Comparison of ENCODE assay signal across 8 cellular contexts in the genomic region with DNA sequence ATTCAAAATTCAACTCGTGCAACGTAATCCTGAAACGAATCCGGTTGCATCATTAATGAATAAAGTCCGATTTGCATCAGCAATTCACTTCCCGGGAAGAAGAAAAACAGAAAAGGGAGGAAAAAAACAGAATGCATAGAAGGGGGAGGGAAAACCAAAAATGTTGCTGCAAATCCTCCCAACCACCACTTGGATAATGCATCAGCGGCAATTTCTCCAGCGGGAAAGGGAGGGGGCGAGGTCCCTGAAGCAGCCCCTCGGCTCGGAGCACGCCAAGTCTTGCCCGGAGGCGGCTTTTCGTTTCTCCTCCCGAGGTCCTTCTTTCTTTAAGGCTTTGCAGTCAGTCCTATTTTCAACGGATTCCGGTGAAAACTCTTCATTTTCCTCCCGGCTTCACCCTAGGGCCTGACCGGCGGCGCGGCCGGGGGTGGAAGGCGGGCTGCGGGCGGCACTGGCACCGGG. TPM values are rescaled to one million over a fixed set of nuclear protein-coding genes. Genes with fewer than 3 reads are reported as not detected.
DNase-seq lines count a peak whose midpoint lies in the region; ATAC-seq and TF ChIP-seq lines count a peak whose summit lies in the region.

No MANE protein-coding gene starts in this region.

- H3K27ac ChIP-seq in adrenal gland (peak overlapping the region; percentile 35 to 98 (median 95)), ovary (peak overlapping the region; percentile 97 to 98)

- H3K4me1 ChIP-seq in adrenal gland (replicated peaks in 1 of 2) (peaks cover 6 to 13% of the 10 kb centered on the region in 2 donors), ovary (ENCODE audit: insufficient read depth) (no peaks in the 10 kb centered on the region)

- in situ Hi-C loops in GM13976 (cut with MboI; ENCODE audit: low sequenced_read_pairs, unreplicated experiment): no loop called here

- 0 to 1% (median 1%) methylated on average over 22 to 28 of the region's 28 CpGs for WGBS in adrenal gland, 4 donors
- 0 to 1% (median 0%) methylated on average over 28 of the region's 28 CpGs for WGBS in ovary, 3 donors

- intact Hi-C loops in adrenal gland (cut with DNase I): loop anchor here in 1 of 2 donors (10.0 kb wide), 1 partner anchor 117 kb away; no protein-coding TSS in a partner anchor
- intact Hi-C loops in left cardiac atrium (cut with DNase I): loop anchor here (2.0 to 10.0 kb wide), 4 partner anchors 75 to 119 kb away; no protein-coding TSS in a partner anchor
- intact Hi-C loops in ovary (cut with DNase I): loop anchor here in 1 of 4 donors (5.0 kb wide), 1 partner anchor 405 kb away; no protein-coding TSS in a partner anchor

- POLR2A ChIA-PET in AG04449 (lab: Yijun Ruan, JAX): no interaction called here

- H3K4me3 ChIP-seq in AG04449 (ENCODE audit: low read depth, low read length) (peak overlapping the region; percentile 76), adrenal gland (peak overlapping the region; percentile 21 to 96 (median 93)), ovary (peak overlapping the region; percentile 85)

- DNase-seq in AG04449 (ENCODE audit: low read depth, low spot score): no peak
- DNase-seq in GM13976 (ENCODE audit: low spot score): peak; percentile 49
- DNase-seq in NCI-H2227 treated with DMSO at 0.1 percent for 48 hours (lab: John Stamatoyannopoulos, UW): peak; percentile 81
- DNase-seq in adrenal gland: peak; percentile 41 to 72 (median 51)
- peak; percentile 45 for DNase-seq in left cardiac atrium
- DNase-seq in ovary: peak; percentile 38 to 61 (median 52)

- H3K9me3 ChIP-seq in adrenal gland (replicated peaks in 1 of 3): no peaks in the 10 kb centered on the region
- H3K9me3 ChIP-seq in ovary: no peaks in the 10 kb centered on the region

- ATAC-seq in left cardiac atrium (peak; percentile 20 to 31), GM19452 (IDR thresholded peaks at IDR 0.05; ENCODE audit: unreplicated experiment) (no peak), HG03378 (IDR thresholded peaks at IDR 0.05; ENCODE audit: unreplicated experiment) (no peak)

- no peak for TF ChIP-seq POLR2A in adrenal gland (IDR thresholded peaks at IDR 0.05)
- TF ChIP-seq POLR2A in ovary (IDR thresholded peaks at IDR 0.05): no peak

- H3K36me3 ChIP-seq in adrenal gland (replicated peaks in 1 of 2) (no peaks in the 10 kb centered on the region), ovary (no peaks in the 10 kb centered on the region)

- TF ChIP-seq CTCF in AG04449 (IDR thresholded peaks at IDR 0.05; ENCODE audit: insufficient read depth, low read length, missing control alignments) (peak; percentile 35), GM13976 (IDR thresholded peaks at IDR 0.05; ENCODE audit: borderline replicate concordance, control extremely low read depth, extremely low read depth, insufficient read depth, missing control alignments) (no peak), adrenal gland (IDR thresholded peaks at IDR 0.05) (peak; percentile 4 to 58 (median 31)), ovary (IDR thresholded peaks at IDR 0.05) (peak in 2 of 3 donors; percentile 21 to 22)

- CTCF ChIA-PET in AG04449 (lab: Yijun Ruan, JAX): no interaction called here

- TF ChIP-seq EP300 in ovary (IDR thresholded peaks at IDR 0.05): no peak

- H3K27me3 ChIP-seq in adrenal gland (no peaks in the 10 kb centered on the region), ovary (no peaks in the 10 kb centered on the region)

RNA-seq across cellular contexts. Expression of gene CDC42BPA, which starts 0.7 kb away (rescaled TPM):
- total RNA-seq in adrenal gland (10 to 100 TPM; 32.8 to 73.8 (median 42.6) TPM), left cardiac atrium (10 to 100 TPM; 35.3 to 41.0 TPM), ovary (10 to 100 TPM; 32.9 to 56.2 (median 40.8) TPM)
- polyA plus RNA-seq in adrenal gland (10 to 100 TPM in 2 of 3 donors, 1 to 10 TPM in 1; 7.4 to 21.7 (median 14.1) TPM), ovary (10 to 100 TPM; 11.1 to 20.2 TPM)

Comparison
In these comparisons a context has a peak if more than half of its experiments do, and no peak if none do; other contexts are left out.
1. ATAC-seq: peak in left cardiac atrium (2 of 2); none in GM19452 (single experiment) and HG03378 (single experiment).
2. Peak in every context shown above with its lines, with median percentiles within 50 percentile points of each other: H3K4me3 ChIP-seq.